ENCODE assay signal across 8 cellular contexts in genomic region chr19:17777840-17778620, GRCh38. TPM values are rescaled to one million over a fixed set of nuclear protein-coding genes. Genes with fewer than 3 reads are reported as not detected.
DNase-seq lines count a peak whose midpoint lies in the region; ATAC-seq and TF ChIP-seq lines count a peak whose summit lies in the region.

No MANE protein-coding gene starts in this region.

- ATAC-seq in omental fat pad (ENCODE audit: low FRiP score) = peak; percentile 55

- CTCF ChIA-PET in BJ (lab: Yijun Ruan, JAX) = interaction anchor here (0.6 to 2.4 kb wide), 3 partner anchors 12 to 124 kb away, joined by 3 to 12 read pairs (median 6); no protein-coding TSS in a partner anchor

- no peaks in the 10 kb centered on the region for H3K36me3 ChIP-seq in BJ (ENCODE audit: control insufficient read depth, insufficient read depth, low read length)

- H3K4me3 ChIP-seq in BJ (ENCODE audit: low read depth, low read length) = peak overlapping the region; percentile 35
- H3K4me3 ChIP-seq in fibroblast of mammary gland (ENCODE audit: control insufficient read depth, low read depth, low read length) = no peak overlapping the region

- no peaks in the 10 kb centered on the region for H3K27me3 ChIP-seq in BJ (ENCODE audit: control insufficient read depth, insufficient read depth, low read length)

- DNase-seq in BJ (ENCODE audit: low read depth) (no peak), HuH-7 (ENCODE audit: low spot score) (peak; percentile 61), fibroblast of mammary gland (ENCODE audit: low read depth) (peak; percentile 47), omental fat pad (ENCODE audit: low spot score) (peak; percentile 35), putamen (ENCODE audit: low spot score) (no peak), NCI-H2107 treated with DMSO at 0.1 percent for 48 hours (lab: John Stamatoyannopoulos, UW; ENCODE audit: unreplicated experiment) (no peak), NCI-H345 treated with DMSO at 0.1 percent for 48 hours (lab: John Stamatoyannopoulos, UW; ENCODE audit: unreplicated experiment) (no peak)
- DNase-seq in activated CD4-positive, CD25-positive, alpha-beta regulatory T cell treated with anti-CD3 and anti-CD28 coated beads, Interleukin-2, amount 50 U/mL, for 72 hours = peak; percentile 56

- TF ChIP-seq CTCF in BJ (IDR thresholded peaks at IDR 0.05; ENCODE audit: insufficient read depth, low read depth, low read length) (no peak), fibroblast of mammary gland (conservative IDR thresholded peaks at IDR 0.05; ENCODE audit: control insufficient read depth, insufficient read depth, low read depth, low read length) (no peak), omental fat pad (IDR thresholded peaks at IDR 0.05) (no peak)

- POLR2A ChIA-PET in BJ (lab: Charles Lee) = no interaction called here

RNA-seq across cellular contexts. Expression of gene B3GNT3, which starts 16.9 kb away (rescaled TPM):
- polyA plus RNA-seq in BJ (2011; rRNA removed) = not detected in 2 replicates
- not detected in 2 replicates for polyA minus RNA-seq in BJ (2011; rRNA and poly(A)+ RNA removed)
- under 1 TPM in 2 of 4 donors, not detected in 2; 0.19 to 0.32 TPM for total RNA-seq in omental fat pad

RNA-seq across cellular contexts. Expression of gene FCHO1, which starts 26.8 kb away (rescaled TPM):
- polyA plus RNA-seq in BJ (2011; rRNA removed) = 0.47 and 0.48 TPM in 2 replicates
- polyA minus RNA-seq in BJ (2011; rRNA and poly(A)+ RNA removed) = 0.33 and 0.98 TPM in 2 replicates
- total RNA-seq in omental fat pad = 1 to 10 TPM; 3.1 to 7.4 (median 4.9) TPM

RNA-seq across cellular contexts. Expression of gene INSL3, which starts 43.3 kb away (rescaled TPM):
- polyA plus RNA-seq in BJ (2011; rRNA removed) = 0.18 TPM in 1 of 2 replicates, not detected in the other
- not detected in 2 replicates for polyA minus RNA-seq in BJ (2011; rRNA and poly(A)+ RNA removed)
- 1 to 10 TPM in 1 of 4 donors, not detected in 3; 2.7 TPM for total RNA-seq in omental fat pad

RNA-seq across cellular contexts. Expression of gene MAP1S, which starts 58.8 kb away (rescaled TPM):
- polyA plus RNA-seq in BJ (2011; rRNA removed) = 6.1 and 20.4 TPM in 2 replicates
- 29.7 and 36.2 TPM in 2 replicates for polyA minus RNA-seq in BJ (2011; rRNA and poly(A)+ RNA removed)
- 10 to 100 TPM; 19.4 to 35.9 (median 23.8) TPM for total RNA-seq in omental fat pad

Comparison
In these comparisons a context has a peak if more than half of its experiments do, and no peak if none do; other contexts are left out.
1. DNase-seq: peak in HuH-7 (single experiment), activated CD4-positive, CD25-positive, alpha-beta regulatory T cell treated with anti-CD3 and anti-CD28 coated beads, Interleukin-2, amount 50 U/mL, for 72 hours (single experiment), fibroblast of mammary gland (single experiment) and omental fat pad (single experiment); none in BJ (single experiment), putamen (single experiment), NCI-H2107 treated with DMSO at 0.1 percent for 48 hours (single experiment) and NCI-H345 treated with DMSO at 0.1 percent for 48 hours (single experiment).